Comparison of ENCODE assay signal across 10 cellular contexts in genomic region chr11:43547900-43548381, GRCh38.
A peak's percentile ranks its signal among the peaks of the same experiment; 100 is the strongest.
DNase-seq lines count a peak whose midpoint lies in the region; ATAC-seq, FAIRE-seq and TF ChIP-seq lines count a peak whose summit lies in the region.
"Had no signal": no experiment of that assay in that cellular context is flagged by ENCODE, and none has a peak within 500 bp of the region (broad histone marks: within the 10 kb centered on the region; RNA-seq: fewer than 3 reads in every experiment).

No MANE protein-coding gene starts in this region.

- peak overlapping the region in 1 of 2 experiments; percentile 65; a peak in 2 of 4 replicates for H3K4me2 ChIP-seq in H1 (ENCODE audit: insufficient read depth in 1 of 2, low read depth in 2 of 2, low read length in 2 of 2)

- peak overlapping the region; percentile 66; the same call in 1 of the 2 replicates for H3K18ac ChIP-seq in H1 (ENCODE audit: extremely low read depth, low read length)

- H3K4me3 Mint-ChIP-seq in CD8-positive, alpha-beta T cell: no peak overlapping the region

- peak overlapping the region; percentile 88 for H3K4ac ChIP-seq in H1 (replicated peaks; ENCODE audit: insufficient read length, low read depth, low read length)

- no peak overlapping the region for H3K9ac ChIP-seq in H1 (replicated peaks in 1 of 4; ENCODE audit: extremely low read depth in 1 of 4, low read depth in 3 of 4, low read length in 3 of 4)

- H3K56ac ChIP-seq in H1 (replicated peaks; ENCODE audit: insufficient read length, low read depth, low read length): no peak overlapping the region

- peak overlapping the region; percentile 25 for H4K91ac ChIP-seq in H1 (replicated peaks; ENCODE audit: insufficient read length, low read length)

- H3K4me1 Mint-ChIP-seq in CD8-positive, alpha-beta T cell (ENCODE audit: low read depth): peaks cover 5% of the 10 kb centered on the region

- H4K20me1 ChIP-seq in H1 (replicated peaks in 1 of 2; ENCODE audit: control insufficient read depth in 1 of 2, insufficient read depth in 2 of 2, low read length in 2 of 2): no peaks in the 10 kb centered on the region

- no peak overlapping the region for H3K23ac ChIP-seq in H1 (ENCODE audit: insufficient read length)

- CTCF ChIA-PET in H1 (lab: Charles Lee; ENCODE audit: partially characterized antibody): interaction anchor here (1.2 to 34.3 kb wide), 3 partner anchors 9 to 28 kb away, joined by 3 to 646 read pairs (median 3); no protein-coding TSS in a partner anchor
- CTCF ChIA-PET in CD8-positive, alpha-beta T cell (lab: Charles Lee): no interaction called here

- ATAC-seq in mucosa of descending colon (peak; percentile 56), HG03520 (IDR thresholded peaks at IDR 0.05; ENCODE audit: unreplicated experiment) (no peak), GM18519 (IDR thresholded peaks at IDR 0.05; ENCODE audit: low FRiP score, unreplicated experiment) (no peak)
- ATAC-seq in CD8-positive, alpha-beta T cell: no peak

- no peak for TF ChIP-seq RAD21 in H1 (IDR thresholded peaks at IDR 0.05 in 1 of 2, conservative IDR thresholded peaks at IDR 0.05 in 1 of 2; ENCODE audit: low read depth in 2 of 2, low read length in 2 of 2)

- H2AK5ac ChIP-seq in H1 (ENCODE audit: low read depth, low read length): peak overlapping the region; percentile 60; the same call in 1 of the 2 replicates

- no peak for FAIRE-seq in H1 (lab: Jason Lieb, UNC)

- no peak overlapping the region for H2BK120ac ChIP-seq in H1 (replicated peaks; ENCODE audit: low read depth, low read length)

- peaks cover 56% of the 10 kb centered on the region for H3K27me3 Mint-ChIP-seq in CD8-positive, alpha-beta T cell (ENCODE audit: low read depth)

- no peak overlapping the region for H2BK5ac ChIP-seq in H1 (ENCODE audit: low read depth, low read length)

- H2AFZ ChIP-seq in H1 (ENCODE audit: low read length): no peak overlapping the region

- WGBS in H1 (ENCODE audit: extremely low coverage in 1 of 2, insufficient coverage in 1 of 2, insufficient read length in 1 of 2, insufficient replicate concordance in 2 of 2, low coverage in 1 of 2, low lambda C conversion rate in 2 of 2, missing lambda C conversion rate in 1 of 2), 2 experiments: 73% methylated on average over 16 of the region's 49 CpGs; no CpG with 5 or more reads in 1 of the 2 experiments

- no peaks in the 10 kb centered on the region for H3K36me3 Mint-ChIP-seq in CD8-positive, alpha-beta T cell

- no peak for TF ChIP-seq EP300 in H1 (IDR thresholded peaks at IDR 0.05; ENCODE audit: borderline replicate concordance in 1 of 2, low read depth in 2 of 2, low read length in 2 of 2)

- POLR2A ChIA-PET in H1 (lab: Charles Lee; ENCODE audit: partially characterized antibody): interaction anchor here (0.6 to 1.9 kb wide), 3 partner anchors 9 to 487 kb away, joined by 3 to 9 read pairs (median 3); no protein-coding TSS in a partner anchor
- POLR2A ChIA-PET in CD8-positive, alpha-beta T cell (lab: Charles Lee): no interaction called here

- TF ChIP-seq CTCF in H1 (IDR thresholded peaks at IDR 0.05; ENCODE audit: control extremely low read depth in 1 of 3, insufficient read depth in 1 of 3, low read depth in 1 of 3, low read length in 3 of 3): no peak
- TF ChIP-seq CTCF in mucosa of descending colon (IDR thresholded peaks at IDR 0.05): no peak
- no peak for TF ChIP-seq CTCF in CD8-positive, alpha-beta T cell (IDR thresholded peaks at IDR 0.05)

- no peaks in the 10 kb centered on the region for H3K79me1 ChIP-seq in H1 (ENCODE audit: low read depth, low read length)

- H3K4me3 ChIP-seq in H1 (ENCODE audit: extremely low read depth in 1 of 4, insufficient read depth in 2 of 4, low read depth in 3 of 4, low read length in 4 of 4) (peak overlapping the region in 2 of 4 experiments; percentile 19 to 63; a peak in 3 of 8 replicates), mucosa of descending colon (no peak overlapping the region)
- no peak overlapping the region for H3K4me3 ChIP-seq in CD8-positive, alpha-beta T cell (ENCODE audit: low read depth, low read length)

- peaks cover 5 to 7% of the 10 kb centered on the region in 2 experiments; a peak in 1 of 4 replicates for H3K9me3 ChIP-seq in H1 (ENCODE audit: insufficient read depth in 2 of 2, low read depth in 1 of 2, low read length in 1 of 2)
- no peaks in the 10 kb centered on the region for H3K9me3 ChIP-seq in mucosa of descending colon
- no peaks in the 10 kb centered on the region for H3K9me3 ChIP-seq in CD8-positive, alpha-beta T cell (ENCODE audit: low read length)

- peaks cover 4% of the 10 kb centered on the region; the same call in 1 of the 2 replicates for H3K23me2 ChIP-seq in H1 (ENCODE audit: low read depth, low read length)

- peak; percentile 15 for DNase-seq in AG08395 (ENCODE audit: low spot score)
- peak; percentile 35 for DNase-seq in HK-2 (ENCODE audit: unreplicated experiment)
- peak in 1 of 2 experiments; percentile 67 for DNase-seq in H1 (ENCODE audit: low read depth in 1 of 2, low spot score in 2 of 2)
- DNase-seq in mucosa of descending colon: peak in 2 of 3 donors; percentile 12 to 33
- DNase-seq in CD8-positive, alpha-beta T cell: no peak
- no peak for DNase-seq in stimulated activated naive CD4-positive, alpha-beta T cell treated with Interleukin-2 at 50 U/mL for 16 hours (lab: John Stamatoyannopoulos, UW)
- DNase-seq: DMS79 had no signal

- H3K4me1 ChIP-seq in H1 (replicated peaks in 1 of 4; ENCODE audit: control insufficient read depth in 3 of 4, insufficient read depth in 4 of 4, low read length in 3 of 4) (peaks cover 2 to 12% (median 7%) of the 10 kb centered on the region in 4 experiments; a peak in 6 of 7 replicates), mucosa of descending colon (ENCODE audit: low read depth) (peaks cover 3% of the 10 kb centered on the region)
- H3K4me1 ChIP-seq in CD8-positive, alpha-beta T cell (ENCODE audit: insufficient read depth, low read length): no peaks in the 10 kb centered on the region

- H2BK12ac ChIP-seq in H1 (ENCODE audit: low read depth, low read length): 0 out of 2 replicates have a peak overlapping the region, but pooled peaks have one; percentile 60

- H4K5ac ChIP-seq in H1 (ENCODE audit: insufficient read length, low read depth, low read length): peak overlapping the region; percentile 19

- TF ChIP-seq POLR2A in H1 (IDR thresholded peaks at IDR 0.05; ENCODE audit: control extremely low read depth in 1 of 2, low read depth in 2 of 2, low read length in 2 of 2): no peak

- H2BK20ac ChIP-seq in H1 (ENCODE audit: low read length): no peak overlapping the region

- H3K79me2 ChIP-seq in H1 (ENCODE audit: control insufficient read depth in 1 of 2, insufficient read depth in 2 of 2, low read length in 2 of 2): no peaks in the 10 kb centered on the region

- H2BK15ac ChIP-seq in H1 (ENCODE audit: low read length): no peak overlapping the region; the same call in 1 of the 2 replicates

- no peak overlapping the region for H3K27ac ChIP-seq in H1 (ENCODE audit: low read depth, low read length)
- H3K27ac ChIP-seq in CD8-positive, alpha-beta T cell (ENCODE audit: low read depth, low read length): no peak overlapping the region
- H3K27ac ChIP-seq: VCaP had no signal

- no peak overlapping the region for H3K14ac ChIP-seq in H1 (ENCODE audit: insufficient read length)

- no peak overlapping the region for H3K27ac Mint-ChIP-seq in CD8-positive, alpha-beta T cell

- intact Hi-C loops in mucosa of descending colon (cut with DNase I, micrococcal nuclease): no loop called here
- intact Hi-C loops in CD8-positive, alpha-beta T cell (cut with DNase I, micrococcal nuclease): no loop called here

- H4K8ac ChIP-seq in H1 (ENCODE audit: extremely low read depth, insufficient read depth, low read length): peak overlapping the region; percentile 80; the same call in 1 of the 2 replicates

- no peaks in the 10 kb centered on the region for H3K36me3 ChIP-seq in H1 (ENCODE audit: control insufficient read depth in 2 of 4, insufficient read depth in 4 of 4, low read length in 3 of 4)
- no peaks in the 10 kb centered on the region for H3K36me3 ChIP-seq in mucosa of descending colon (ENCODE audit: low read depth)
- no peaks in the 10 kb centered on the region for H3K36me3 ChIP-seq in CD8-positive, alpha-beta T cell (ENCODE audit: insufficient read depth, low read length)

- H3K27me3 ChIP-seq in H1 (replicated peaks in 1 of 4; ENCODE audit: control insufficient read depth in 3 of 4, extremely low read depth in 1 of 4, insufficient read depth in 3 of 4, low read length in 3 of 4): peaks cover 19 to 38% (median 30%) of the 10 kb centered on the region in 4 experiments
- H3K27me3 ChIP-seq in CD8-positive, alpha-beta T cell (ENCODE audit: insufficient read depth, low read length): no peaks in the 10 kb centered on the region

- H3K9me3 Mint-ChIP-seq in CD8-positive, alpha-beta T cell: no peaks in the 10 kb centered on the region

TF ChIP-seq in H1, 55 proteins besides CTCF, POLR2A, EP300 and RAD21:
- TF ChIP-seq USF2 (IDR thresholded peaks at IDR 0.05; ENCODE audit: low read length) (peak; percentile 78), CREB1 (IDR thresholded peaks at IDR 0.05) (peak; percentile 53), RNF2 (IDR thresholded peaks at IDR 0.05; ENCODE audit: borderline replicate concordance, low read depth, low read length, missing control alignments, poor library complexity, severe bottlenecking) (no peak), E2F6 (IDR thresholded peaks at IDR 0.05) (peak; percentile 99), MAX (IDR thresholded peaks at IDR 0.05) (peak; percentile 100), SUZ12 (IDR thresholded peaks at IDR 0.05; ENCODE audit: low read length) (no peak), TEAD4 (IDR thresholded peaks at IDR 0.05; ENCODE audit: low read depth, low read length) (peak; percentile 15; the same call in 1 of the 2 replicates), CBX8 (IDR thresholded peaks at IDR 0.05; ENCODE audit: borderline replicate concordance, low read depth, low read length) (no peak)
TF ChIP-seq in H1: peak in this region for 5.

Comparison
In these comparisons a context has a peak if more than half of its experiments do, and no peak if none do; other contexts are left out.
1. DNase-seq: peak in AG08395 (single experiment), HK-2 (single experiment) and mucosa of descending colon (2 of 3); none in CD8-positive, alpha-beta T cell (0 of 7) and stimulated activated naive CD4-positive, alpha-beta T cell treated with Interleukin-2 at 50 U/mL for 16 hours (single experiment).